Comparison of ENCODE assay signal across 8 cellular contexts in genomic region chr6:116060572-116061283, GRCh38. TPM values are rescaled to one million over a fixed set of nuclear protein-coding genes. Genes with fewer than 3 reads are reported as not detected.
DNase-seq lines count a peak whose midpoint lies in the region; ATAC-seq and TF ChIP-seq lines count a peak whose summit lies in the region.

FRK (minus strand) TSS chr6:116060891; CDS start chr6:116060311, 580 bp downstream.

- H3K4me1 Mint-ChIP-seq in chondrocyte (ENCODE audit: low read depth): peaks cover 23% of the 10 kb centered on the region

- peak; percentile 71 for TF ChIP-seq CTCF in chondrocyte (IDR thresholded peaks at IDR 0.05)

- no peaks in the 10 kb centered on the region for H3K27me3 Mint-ChIP-seq in chondrocyte (ENCODE audit: low read depth)

- no peaks in the 10 kb centered on the region for H3K9me3 Mint-ChIP-seq in chondrocyte (ENCODE audit: low read depth)

- ATAC-seq in HG03439 (IDR thresholded peaks at IDR 0.05; ENCODE audit: unreplicated experiment): no peak

- H3K4me3 Mint-ChIP-seq in chondrocyte (ENCODE audit: unreplicated experiment): peak within 1 kb of the TSS; percentile 58

- in situ Hi-C loops in Caki2 (cut with HindIII; ENCODE audit: low pct_unique_long_range_greater_than_20kb, low sequenced_read_pairs): loop anchor here (10.0 kb wide), 1 partner anchor 46 kb away; no protein-coding TSS in a partner anchor

- peak; percentile 92 for DNase-seq in Caki2 (ENCODE audit: low read depth)
- peak; percentile 86 for DNase-seq in LHCN-M2 (ENCODE audit: low read depth)
- DNase-seq in chondrocyte (ENCODE audit: low spot score): no peak
- peak; percentile 81 for DNase-seq in myocyte (ENCODE audit: low read depth)
- DNase-seq in NCI-H345 (lab: John Stamatoyannopoulos, UW): no peak
- no peak for DNase-seq in stimulated activated CD4-positive, alpha-beta T cell treated with anti-CD3 and anti-CD28 coated beads, Interleukin-15, amount 100 ng/mL, for 24 hours
- no peak for DNase-seq in activated naive CD4-positive, alpha-beta T cell (lab: John Stamatoyannopoulos, UW)

- H3K27ac Mint-ChIP-seq in chondrocyte (ENCODE audit: unreplicated experiment): peak within 1 kb of the TSS; percentile 92

- H3K36me3 Mint-ChIP-seq in chondrocyte (ENCODE audit: low read depth): no peaks in the 10 kb centered on the region

RNA-seq across cellular contexts. Expression of gene FRK, which starts in this region (rescaled TPM):
- total RNA-seq in Caki2 (2014; rRNA removed; shearing (Covaris generic); ENCODE audit: low replicate concordance): 5.0 and 5.1 TPM in 2 replicates
- 1.9 and 2.9 TPM in 2 replicates for total RNA-seq in LHCN-M2 (2014; rRNA removed)
- 0.45 TPM for polyA plus RNA-seq in LHCN-M2 (2012)
- 0.60 to 1.1 TPM (median 1.1 TPM) in 3 replicates for total RNA-seq in chondrocyte
- 8.9 and 10.1 TPM in 2 replicates for total RNA-seq in myocyte
- polyA plus RNA-seq in myocyte (2012): 1.9 TPM

Comparison
In these comparisons a context has a peak if more than half of its experiments do, and no peak if none do; other contexts are left out.
1. DNase-seq: peak in Caki2 (single experiment), LHCN-M2 (single experiment) and myocyte (single experiment); none in chondrocyte (single experiment), NCI-H345 (single experiment), stimulated activated CD4-positive, alpha-beta T cell treated with anti-CD3 and anti-CD28 coated beads, Interleukin-15, amount 100 ng/mL, for 24 hours (single experiment) and activated naive CD4-positive, alpha-beta T cell (0 of 4).